In the genomic region with DNA sequence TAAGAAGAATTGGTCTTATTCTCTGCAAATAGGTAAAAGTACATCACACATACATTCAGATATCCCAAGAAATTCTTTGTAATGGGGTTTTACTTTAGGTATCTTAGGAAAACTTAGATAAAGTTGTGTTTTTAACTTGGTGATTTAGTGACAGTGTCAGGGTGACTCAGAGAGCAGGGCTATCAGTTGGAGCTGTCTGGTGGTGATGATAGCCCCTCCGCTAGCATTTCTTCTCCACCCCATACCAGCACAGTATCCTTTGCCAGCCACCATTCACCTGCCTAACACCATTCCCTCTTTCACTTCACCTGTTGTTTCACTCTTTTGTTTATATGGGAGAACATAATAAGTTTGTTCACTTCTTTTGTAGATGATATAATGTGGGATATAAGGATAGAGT, we compare ENCODE assay signal across 1 cellular context.
A peak's percentile ranks its signal among the peaks of the same experiment; 100 is the strongest.
TF ChIP-seq lines count a peak whose summit lies in the region.

No MANE protein-coding gene starts in this region.

TF ChIP-seq in K562, 482 proteins besides CTCF, POLR2A, EP300 and RAD21 (continued from another document):
- TF ChIP-seq, protein P1, sequence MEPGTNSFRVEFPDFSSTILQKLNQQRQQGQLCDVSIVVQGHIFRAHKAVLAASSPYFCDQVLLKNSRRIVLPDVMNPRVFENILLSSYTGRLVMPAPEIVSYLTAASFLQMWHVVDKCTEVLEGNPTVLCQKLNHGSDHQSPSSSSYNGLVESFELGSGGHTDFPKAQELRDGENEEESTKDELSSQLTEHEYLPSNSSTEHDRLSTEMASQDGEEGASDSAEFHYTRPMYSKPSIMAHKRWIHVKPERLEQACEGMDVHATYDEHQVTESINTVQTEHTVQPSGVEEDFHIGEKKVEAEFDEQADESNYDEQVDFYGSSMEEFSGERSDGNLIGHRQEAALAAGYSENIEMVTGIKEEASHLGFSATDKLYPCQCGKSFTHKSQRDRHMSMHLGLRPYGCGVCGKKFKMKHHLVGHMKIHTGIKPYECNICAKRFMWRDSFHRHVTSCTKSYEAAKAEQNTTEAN (CRISPR knock-in tag; IDR thresholded peaks at IDR 0.05): no peak
- TF ChIP-seq ZNF133 (CRISPR knock-in tag; IDR thresholded peaks at IDR 0.05): no peak
- peak; percentile 41; the same call in 1 of the 2 replicates for TF ChIP-seq STAT5A (IDR thresholded peaks at IDR 0.05; ENCODE audit: borderline replicate concordance, low read length)
- peak; percentile 49 for TF ChIP-seq NCOR1 (IDR thresholded peaks at IDR 0.05)
- no peak for TF ChIP-seq ZFP30 (CRISPR knock-in tag; IDR thresholded peaks at IDR 0.05; ENCODE audit: borderline replicate concordance)
- no peak for TF ChIP-seq CBX2 (IDR thresholded peaks at IDR 0.05; ENCODE audit: insufficient read depth, low read length, poor library complexity, severe bottlenecking)
- TF ChIP-seq, protein P2, sequence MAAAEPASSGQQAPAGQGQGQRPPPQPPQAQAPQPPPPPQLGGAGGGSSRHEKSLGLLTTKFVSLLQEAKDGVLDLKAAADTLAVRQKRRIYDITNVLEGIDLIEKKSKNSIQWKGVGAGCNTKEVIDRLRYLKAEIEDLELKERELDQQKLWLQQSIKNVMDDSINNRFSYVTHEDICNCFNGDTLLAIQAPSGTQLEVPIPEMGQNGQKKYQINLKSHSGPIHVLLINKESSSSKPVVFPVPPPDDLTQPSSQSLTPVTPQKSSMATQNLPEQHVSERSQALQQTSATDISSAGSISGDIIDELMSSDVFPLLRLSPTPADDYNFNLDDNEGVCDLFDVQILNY (CRISPR knock-in tag; IDR thresholded peaks at IDR 0.05): no peak
- TF ChIP-seq, protein P3, sequence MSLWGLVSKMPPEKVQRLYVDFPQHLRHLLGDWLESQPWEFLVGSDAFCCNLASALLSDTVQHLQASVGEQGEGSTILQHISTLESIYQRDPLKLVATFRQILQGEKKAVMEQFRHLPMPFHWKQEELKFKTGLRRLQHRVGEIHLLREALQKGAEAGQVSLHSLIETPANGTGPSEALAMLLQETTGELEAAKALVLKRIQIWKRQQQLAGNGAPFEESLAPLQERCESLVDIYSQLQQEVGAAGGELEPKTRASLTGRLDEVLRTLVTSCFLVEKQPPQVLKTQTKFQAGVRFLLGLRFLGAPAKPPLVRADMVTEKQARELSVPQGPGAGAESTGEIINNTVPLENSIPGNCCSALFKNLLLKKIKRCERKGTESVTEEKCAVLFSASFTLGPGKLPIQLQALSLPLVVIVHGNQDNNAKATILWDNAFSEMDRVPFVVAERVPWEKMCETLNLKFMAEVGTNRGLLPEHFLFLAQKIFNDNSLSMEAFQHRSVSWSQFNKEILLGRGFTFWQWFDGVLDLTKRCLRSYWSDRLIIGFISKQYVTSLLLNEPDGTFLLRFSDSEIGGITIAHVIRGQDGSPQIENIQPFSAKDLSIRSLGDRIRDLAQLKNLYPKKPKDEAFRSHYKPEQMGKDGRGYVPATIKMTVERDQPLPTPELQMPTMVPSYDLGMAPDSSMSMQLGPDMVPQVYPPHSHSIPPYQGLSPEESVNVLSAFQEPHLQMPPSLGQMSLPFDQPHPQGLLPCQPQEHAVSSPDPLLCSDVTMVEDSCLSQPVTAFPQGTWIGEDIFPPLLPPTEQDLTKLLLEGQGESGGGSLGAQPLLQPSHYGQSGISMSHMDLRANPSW (CRISPR knock-in tag; IDR thresholded peaks at IDR 0.05): no peak
- TF ChIP-seq KDM2B (CRISPR knock-in tag; IDR thresholded peaks at IDR 0.05): no peak
- no peak for TF ChIP-seq U2AF2 (optimal IDR thresholded peaks at IDR 0.05; ENCODE audit: low read depth, low read length)
- peak; percentile 91 for TF ChIP-seq JUND (IDR thresholded peaks at IDR 0.05; ENCODE audit: borderline replicate concordance, low read depth, low read length)
- peak; percentile 85; the same call in 2 of the 3 replicates for TF ChIP-seq JUND (tag; IDR thresholded peaks at IDR 0.05; ENCODE audit: borderline replicate concordance, low read depth, low read length)
- peak; percentile 65; the same call in 1 of the 2 replicates for TF ChIP-seq LCOR (CRISPR knock-in tag; IDR thresholded peaks at IDR 0.05)
- TF ChIP-seq, protein P4, sequence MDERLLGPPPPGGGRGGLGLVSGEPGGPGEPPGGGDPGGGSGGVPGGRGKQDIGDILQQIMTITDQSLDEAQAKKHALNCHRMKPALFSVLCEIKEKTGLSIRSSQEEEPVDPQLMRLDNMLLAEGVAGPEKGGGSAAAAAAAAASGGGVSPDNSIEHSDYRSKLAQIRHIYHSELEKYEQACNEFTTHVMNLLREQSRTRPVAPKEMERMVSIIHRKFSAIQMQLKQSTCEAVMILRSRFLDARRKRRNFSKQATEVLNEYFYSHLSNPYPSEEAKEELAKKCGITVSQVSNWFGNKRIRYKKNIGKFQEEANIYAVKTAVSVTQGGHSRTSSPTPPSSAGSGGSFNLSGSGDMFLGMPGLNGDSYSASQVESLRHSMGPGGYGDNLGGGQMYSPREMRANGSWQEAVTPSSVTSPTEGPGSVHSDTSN (CRISPR knock-in tag; IDR thresholded peaks at IDR 0.05; ENCODE audit: low read depth): no peak
- TF ChIP-seq, protein P4 (tag; conservative IDR thresholded peaks at IDR 0.05; ENCODE audit: low read depth): peak; percentile 68
- no peak for TF ChIP-seq ZC3H4 (CRISPR knock-in tag; IDR thresholded peaks at IDR 0.05; ENCODE audit: borderline replicate concordance)
- no peak for TF ChIP-seq HDAC2 (IDR thresholded peaks at IDR 0.05)
- TF ChIP-seq GATA2 (CRISPR knock-in tag; IDR thresholded peaks at IDR 0.05): peak; percentile 42; the same call in 1 of the 2 replicates
- TF ChIP-seq, protein P5, sequence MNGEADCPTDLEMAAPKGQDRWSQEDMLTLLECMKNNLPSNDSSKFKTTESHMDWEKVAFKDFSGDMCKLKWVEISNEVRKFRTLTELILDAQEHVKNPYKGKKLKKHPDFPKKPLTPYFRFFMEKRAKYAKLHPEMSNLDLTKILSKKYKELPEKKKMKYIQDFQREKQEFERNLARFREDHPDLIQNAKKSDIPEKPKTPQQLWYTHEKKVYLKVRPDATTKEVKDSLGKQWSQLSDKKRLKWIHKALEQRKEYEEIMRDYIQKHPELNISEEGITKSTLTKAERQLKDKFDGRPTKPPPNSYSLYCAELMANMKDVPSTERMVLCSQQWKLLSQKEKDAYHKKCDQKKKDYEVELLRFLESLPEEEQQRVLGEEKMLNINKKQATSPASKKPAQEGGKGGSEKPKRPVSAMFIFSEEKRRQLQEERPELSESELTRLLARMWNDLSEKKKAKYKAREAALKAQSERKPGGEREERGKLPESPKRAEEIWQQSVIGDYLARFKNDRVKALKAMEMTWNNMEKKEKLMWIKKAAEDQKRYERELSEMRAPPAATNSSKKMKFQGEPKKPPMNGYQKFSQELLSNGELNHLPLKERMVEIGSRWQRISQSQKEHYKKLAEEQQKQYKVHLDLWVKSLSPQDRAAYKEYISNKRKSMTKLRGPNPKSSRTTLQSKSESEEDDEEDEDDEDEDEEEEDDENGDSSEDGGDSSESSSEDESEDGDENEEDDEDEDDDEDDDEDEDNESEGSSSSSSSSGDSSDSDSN (IDR thresholded peaks at IDR 0.05; ENCODE audit: borderline replicate concordance in 1 of 2, low read depth in 2 of 2, low read length in 2 of 2): no peak
- TF ChIP-seq MTA2 (IDR thresholded peaks at IDR 0.05; ENCODE audit: low read depth): 0 out of 2 replicates have a peak, but pooled peaks have one; percentile 21
- no peak for TF ChIP-seq GABPB2 (CRISPR knock-in tag; conservative IDR thresholded peaks at IDR 0.05)
- TF ChIP-seq, protein P6, sequence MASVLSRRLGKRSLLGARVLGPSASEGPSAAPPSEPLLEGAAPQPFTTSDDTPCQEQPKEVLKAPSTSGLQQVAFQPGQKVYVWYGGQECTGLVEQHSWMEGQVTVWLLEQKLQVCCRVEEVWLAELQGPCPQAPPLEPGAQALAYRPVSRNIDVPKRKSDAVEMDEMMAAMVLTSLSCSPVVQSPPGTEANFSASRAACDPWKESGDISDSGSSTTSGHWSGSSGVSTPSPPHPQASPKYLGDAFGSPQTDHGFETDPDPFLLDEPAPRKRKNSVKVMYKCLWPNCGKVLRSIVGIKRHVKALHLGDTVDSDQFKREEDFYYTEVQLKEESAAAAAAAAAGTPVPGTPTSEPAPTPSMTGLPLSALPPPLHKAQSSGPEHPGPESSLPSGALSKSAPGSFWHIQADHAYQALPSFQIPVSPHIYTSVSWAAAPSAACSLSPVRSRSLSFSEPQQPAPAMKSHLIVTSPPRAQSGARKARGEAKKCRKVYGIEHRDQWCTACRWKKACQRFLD (CRISPR knock-in tag; IDR thresholded peaks at IDR 0.05): no peak
- TF ChIP-seq POLR3G (IDR thresholded peaks at IDR 0.05; ENCODE audit: extremely low read depth, insufficient read length, insufficient replicate concordance): no peak
- TF ChIP-seq, protein P7, sequence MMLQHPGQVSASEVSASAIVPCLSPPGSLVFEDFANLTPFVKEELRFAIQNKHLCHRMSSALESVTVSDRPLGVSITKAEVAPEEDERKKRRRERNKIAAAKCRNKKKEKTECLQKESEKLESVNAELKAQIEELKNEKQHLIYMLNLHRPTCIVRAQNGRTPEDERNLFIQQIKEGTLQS (IDR thresholded peaks at IDR 0.05): peak; percentile 81
- TF ChIP-seq, protein P7 (CRISPR knock-in tag; conservative IDR thresholded peaks at IDR 0.05): no peak
- no peak for TF ChIP-seq TAF1 (IDR thresholded peaks at IDR 0.05; ENCODE audit: control insufficient read depth, extremely low read depth, insufficient read depth, low read length, severe bottlenecking)
- no peak for TF ChIP-seq CBX1 (IDR thresholded peaks at IDR 0.05; ENCODE audit: low read depth)
- no peak for TF ChIP-seq ZNF124 (CRISPR knock-in tag; IDR thresholded peaks at IDR 0.05)
- peak; percentile 93 for TF ChIP-seq DPF2 (IDR thresholded peaks at IDR 0.05)
- TF ChIP-seq, protein P8, sequence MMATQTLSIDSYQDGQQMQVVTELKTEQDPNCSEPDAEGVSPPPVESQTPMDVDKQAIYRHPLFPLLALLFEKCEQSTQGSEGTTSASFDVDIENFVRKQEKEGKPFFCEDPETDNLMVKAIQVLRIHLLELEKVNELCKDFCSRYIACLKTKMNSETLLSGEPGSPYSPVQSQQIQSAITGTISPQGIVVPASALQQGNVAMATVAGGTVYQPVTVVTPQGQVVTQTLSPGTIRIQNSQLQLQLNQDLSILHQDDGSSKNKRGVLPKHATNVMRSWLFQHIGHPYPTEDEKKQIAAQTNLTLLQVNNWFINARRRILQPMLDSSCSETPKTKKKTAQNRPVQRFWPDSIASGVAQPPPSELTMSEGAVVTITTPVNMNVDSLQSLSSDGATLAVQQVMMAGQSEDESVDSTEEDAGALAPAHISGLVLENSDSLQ (IDR thresholded peaks at IDR 0.05): peak; percentile 53
- peak; percentile 25; the same call in 1 of the 2 replicates for TF ChIP-seq PML (IDR thresholded peaks at IDR 0.05; ENCODE audit: low read length)
- TF ChIP-seq E2F3 (CRISPR knock-in tag; IDR thresholded peaks at IDR 0.05): no peak
- TF ChIP-seq MYC (IDR thresholded peaks at IDR 0.05; ENCODE audit: low read depth, low read length): no peak
- TF ChIP-seq MYC (CRISPR knock-in tag; IDR thresholded peaks at IDR 0.05; ENCODE audit: borderline replicate concordance, low read depth): no peak
- TF ChIP-seq EHMT2 (IDR thresholded peaks at IDR 0.05): peak; percentile 43; the same call in 1 of the 2 replicates
- peak; percentile 83 for TF ChIP-seq TCF3 (CRISPR knock-in tag; IDR thresholded peaks at IDR 0.05)
- no peak for TF ChIP-seq ZSCAN32 (CRISPR knock-in tag; IDR thresholded peaks at IDR 0.05)
- peak; percentile 74 for TF ChIP-seq CBFA2T3 (IDR thresholded peaks at IDR 0.05)
- peak; percentile 87 for TF ChIP-seq SMARCE1 (IDR thresholded peaks at IDR 0.05)
- peak; percentile 27; the same call in 1 of the 2 replicates for TF ChIP-seq SOX6 (IDR thresholded peaks at IDR 0.05)
- peak; percentile 45 for TF ChIP-seq FOS (IDR thresholded peaks at IDR 0.05; ENCODE audit: extremely low read depth, insufficient read length)
- TF ChIP-seq ZNF217 (CRISPR knock-in tag; IDR thresholded peaks at IDR 0.05): no peak
- no peak for TF ChIP-seq CREBBP (IDR thresholded peaks at IDR 0.05; ENCODE audit: low read depth, low read length)
- peak; percentile 50 for TF ChIP-seq CCNT2 (IDR thresholded peaks at IDR 0.05; ENCODE audit: borderline replicate concordance, extremely low read depth, insufficient read length, low read depth, low read length)
- peak; percentile 89 for TF ChIP-seq FOSL1 (tag; conservative IDR thresholded peaks at IDR 0.05)
- TF ChIP-seq CBFA2T2 (conservative IDR thresholded peaks at IDR 0.05): peak; percentile 45; the same call in 1 of the 2 replicates
- TF ChIP-seq NFIC (IDR thresholded peaks at IDR 0.05): 0 out of 2 replicates have a peak, but pooled peaks have one; percentile 18
